In genomic region chr11:20367313-20367948, GRCh38 we compare ENCODE assay signal across 8 cellular contexts. TPM values are rescaled to one million over a fixed set of nuclear protein-coding genes. Genes with fewer than 3 reads are reported as not detected.
DNase-seq lines count a peak whose midpoint lies in the region; ATAC-seq and TF ChIP-seq lines count a peak whose summit lies in the region.

No MANE protein-coding gene starts in this region.

- peak overlapping the region; percentile 38 for H3K4me3 ChIP-seq in AG04450 (ENCODE audit: low read depth, low read length)
- no peak overlapping the region for H3K4me3 ChIP-seq in MG63
- H3K4me3 ChIP-seq in fibroblast of pulmonary artery (replicated peaks; ENCODE audit: low read depth, low read length), result peak overlapping the region; percentile 16

- DNase-seq in AG04450 (ENCODE audit: low read depth, low spot score), result peak; percentile 58
- DNase-seq in MG63, result peak; percentile 75
- peak; percentile 51 for DNase-seq in activated T-cell treated with anti-CD3 and anti-CD28 coated beads for 48 hours (ENCODE audit: low read depth)
- peak; percentile 88 for DNase-seq in fibroblast of pulmonary artery (ENCODE audit: low read depth)
- peak; percentile 50 for DNase-seq in smooth muscle cell of the brain vasculature (ENCODE audit: low read depth, low spot score)
- no peak for DNase-seq in NCI-H748 (lab: John Stamatoyannopoulos, UW; ENCODE audit: unreplicated experiment)
- no peak for DNase-seq in RPMI8226

- no peaks in the 10 kb centered on the region for H3K9me3 ChIP-seq in AG04450 (ENCODE audit: control insufficient read depth, insufficient read depth, low read length)
- H3K9me3 ChIP-seq in MG63, result no peaks in the 10 kb centered on the region

- no peak for ATAC-seq in HG02678 (IDR thresholded peaks at IDR 0.05; ENCODE audit: unreplicated experiment)

- peak overlapping the region; percentile 91 for H3K27ac ChIP-seq in AG04450 (ENCODE audit: low read depth, low read length)

- no peaks in the 10 kb centered on the region for H3K36me3 ChIP-seq in MG63

- CTCF ChIA-PET in AG04450 (lab: Charles Lee), result interaction anchor here (0.8 to 3.2 kb wide), 5 partner anchors 13 to 243 kb away, joined by 3 to 26 read pairs (median 4); no protein-coding TSS in a partner anchor

- H3K27me3 ChIP-seq in AG04450 (ENCODE audit: control insufficient read depth, insufficient read depth, low read length) (no peaks in the 10 kb centered on the region), MG63 (no peaks in the 10 kb centered on the region)

- no peak for TF ChIP-seq CTCF in AG04450 (IDR thresholded peaks at IDR 0.05; ENCODE audit: low read depth, low read length)
- no peak for TF ChIP-seq CTCF in fibroblast of pulmonary artery (IDR thresholded peaks at IDR 0.05; ENCODE audit: low read length, missing control alignments)

- POLR2A ChIA-PET in AG04450 (lab: Yijun Ruan, JAX), result interaction anchor here (1.0 kb wide), 2 partner anchors 19 to 54 kb away, joined by 3 read pairs; no protein-coding TSS in a partner anchor

RNA-seq across cellular contexts. Expression of gene HTATIP2, which starts 3.9 kb away (rescaled TPM):
- 29.2 and 39.8 TPM in 2 replicates for polyA plus RNA-seq in AG04450 (2011; rRNA removed)
- 16.2 and 17.0 TPM in 2 replicates for polyA minus RNA-seq in AG04450 (2011; rRNA and poly(A)+ RNA removed)
- 0.36 and 2.6 TPM in 2 replicates for total RNA-seq in MG63 (2014; rRNA removed; shearing (Covaris generic); ENCODE audit: low replicate concordance)

RNA-seq across cellular contexts. Expression of gene PRMT3, which starts 20.1 kb away (rescaled TPM):
- 11.6 and 14.8 TPM in 2 replicates for polyA plus RNA-seq in AG04450 (2011; rRNA removed)
- polyA minus RNA-seq in AG04450 (2011; rRNA and poly(A)+ RNA removed), result 4.7 and 10.8 TPM in 2 replicates
- total RNA-seq in MG63 (2014; rRNA removed; shearing (Covaris generic); ENCODE audit: low replicate concordance), result 19.0 and 30.7 TPM in 2 replicates

Comparison
In these comparisons a context has a peak if more than half of its experiments do, and no peak if none do; other contexts are left out.
1. DNase-seq: peak in AG04450 (single experiment), MG63 (single experiment), activated T-cell treated with anti-CD3 and anti-CD28 coated beads for 48 hours (single experiment), fibroblast of pulmonary artery (single experiment) and smooth muscle cell of the brain vasculature (single experiment); none in NCI-H748 (single experiment) and RPMI8226 (single experiment).